Comparison of ENCODE assay signal across 25 cellular contexts in genomic region chr5:96288845-96289185, GRCh38.
A peak's percentile ranks its signal among the peaks of the same experiment; 100 is the strongest.
DNase-seq lines count a peak whose midpoint lies in the region; ATAC-seq and TF ChIP-seq lines count a peak whose summit lies in the region.
"Had no signal": no experiment of that assay in that cellular context is flagged by ENCODE, and none has a peak within 500 bp of the region (broad histone marks: within the 10 kb centered on the region; RNA-seq: fewer than 3 reads in every experiment).

No MANE protein-coding gene starts in this region.

- no peaks in the 10 kb centered on the region for H3K4me1 Mint-ChIP-seq in Calu3 (ENCODE audit: low read depth, unreplicated experiment)
- H3K4me1 Mint-ChIP-seq in CD8-positive, alpha-beta T cell (ENCODE audit: low read depth): no peaks in the 10 kb centered on the region
- H3K4me1 Mint-ChIP-seq: activated CD4-positive, alpha-beta T cell treated with anti-CD3 and anti-CD28 coated beads, Interleukin-2, amount 10 ng/mL, durations not matched to agents 7 days and 5 days; activated naive CD4-positive, alpha-beta T cell treated with anti-CD3 and anti-CD28 coated beads, Interleukin-2, amount 10 ng/mL, durations not matched to agents 7 days and 5 days; CD4-positive, CD25-positive, alpha-beta regulatory T cell; naive B cell; stimulated activated effector memory CD8-positive, alpha-beta T cell treated with anti-CD3 and anti-CD28 coated beads, Interleukin-12 subunit alpha, Interleukin-12 subunit beta, amount 100 ng/mL, for 72 hours had no signal

- H4K91ac ChIP-seq in mesenchymal stem cell (ENCODE audit: low read length): no peak overlapping the region

- H3K9me3 Mint-ChIP-seq in Calu3 (ENCODE audit: low read depth, unreplicated experiment): peaks cover 3% of the 10 kb centered on the region
- H3K9me3 Mint-ChIP-seq in CD8-positive, alpha-beta T cell: peaks cover 2% of the 10 kb centered on the region
- H3K9me3 Mint-ChIP-seq: activated naive CD4-positive, alpha-beta T cell treated with anti-CD3 and anti-CD28 coated beads, Interleukin-2, amount 10 ng/mL, durations not matched to agents 7 days and 5 days; GM23338 had no signal

- H4K20me1 ChIP-seq in PC-3 (ENCODE audit: low read length): no peaks in the 10 kb centered on the region

- H3K27me3 Mint-ChIP-seq in Calu3 (ENCODE audit: unreplicated experiment): no peaks in the 10 kb centered on the region
- H3K27me3 Mint-ChIP-seq in CD8-positive, alpha-beta T cell (ENCODE audit: low read depth): peaks cover 5% of the 10 kb centered on the region
- H3K27me3 Mint-ChIP-seq: activated naive CD4-positive, alpha-beta T cell treated with anti-CD3 and anti-CD28 coated beads, Interleukin-2, amount 10 ng/mL, durations not matched to agents 7 days and 5 days; CD4-positive, CD25-positive, alpha-beta regulatory T cell; dendritic cell treated with granulocyte-macrophage colony-stimulating factor and Interleukin-4, amounts not matched to agents 40 ng/mL and 50 ng/mL, for 4 days had no signal

- no peaks in the 10 kb centered on the region for H3K79me1 ChIP-seq in mesenchymal stem cell (replicated peaks; ENCODE audit: low read length, poor library complexity, severe bottlenecking)

- H2BK120ac ChIP-seq in mesenchymal stem cell (ENCODE audit: low read depth, low read length): no peak overlapping the region

- H3K18ac ChIP-seq in mesenchymal stem cell (ENCODE audit: low read depth in 1 of 2, low read length in 2 of 2): no peak overlapping the region

- CTCF ChIA-PET in Calu3 (lab: Charles Lee) (interaction anchor here (0.7 kb wide), 1 partner anchor 111 kb away, joined by 3 read pairs; no protein-coding TSS in a partner anchor), PC-3 (lab: Charles Lee) (no interaction called here)
- CTCF ChIA-PET in CD8-positive, alpha-beta T cell (lab: Charles Lee): no interaction called here

- no peaks in the 10 kb centered on the region for H3K27me3 ChIP-seq in PC-3 (ENCODE audit: low read length)
- no peaks in the 10 kb centered on the region for H3K27me3 ChIP-seq in mesenchymal stem cell (ENCODE audit: control insufficient read depth in 1 of 2, insufficient read depth in 1 of 2, low read length in 2 of 2)
- no peaks in the 10 kb centered on the region for H3K27me3 ChIP-seq in uterus
- peaks cover 2% of the 10 kb centered on the region for H3K27me3 ChIP-seq in CD8-positive, alpha-beta T cell (ENCODE audit: insufficient read depth, low read length)
- H3K27me3 ChIP-seq: foreskin keratinocyte, hepatocyte, vagina had no signal

- no peak overlapping the region for H2AK5ac ChIP-seq in mesenchymal stem cell (ENCODE audit: low read length, severe bottlenecking)

- no peak overlapping the region for H2BK15ac ChIP-seq in mesenchymal stem cell (ENCODE audit: low read depth, poor library complexity, severe bottlenecking)

- H3K4me2 ChIP-seq in PC-3 (ENCODE audit: low read length) (no peak overlapping the region), mesenchymal stem cell (ENCODE audit: low read length, poor library complexity, severe bottlenecking) (no peak overlapping the region)
- H3K4me2 ChIP-seq: GM23338, hepatocyte had no signal

- H2BK12ac ChIP-seq in mesenchymal stem cell (ENCODE audit: low read length in 2 of 2): no peak overlapping the region

- TF ChIP-seq CTCF in Calu3 (IDR thresholded peaks at IDR 0.05; ENCODE audit: unreplicated experiment): no peak
- no peak for TF ChIP-seq CTCF in PC-3 (conservative IDR thresholded peaks at IDR 0.05; ENCODE audit: low read depth, low read length)
- no peak for TF ChIP-seq CTCF in uterus (IDR thresholded peaks at IDR 0.05)
- TF ChIP-seq CTCF in CD8-positive, alpha-beta T cell (IDR thresholded peaks at IDR 0.05): no peak

- H3K9me2 ChIP-seq in PC-3 (replicated peaks; ENCODE audit: low read length): no peaks in the 10 kb centered on the region

- H3K27ac Mint-ChIP-seq in Calu3 (ENCODE audit: unreplicated experiment): no peak overlapping the region
- H3K27ac Mint-ChIP-seq in CD8-positive, alpha-beta T cell: no peak overlapping the region
- H3K27ac Mint-ChIP-seq: activated CD4-positive, alpha-beta T cell treated with anti-CD3 and anti-CD28 coated beads, Interleukin-2, amount 10 ng/mL, durations not matched to agents 7 days and 5 days; activated naive CD4-positive, alpha-beta T cell treated with anti-CD3 and anti-CD28 coated beads, Interleukin-2, amount 10 ng/mL, durations not matched to agents 7 days and 5 days; dendritic cell treated with granulocyte-macrophage colony-stimulating factor and Interleukin-4, amounts not matched to agents 40 ng/mL and 50 ng/mL, for 4 days; GM23338; stimulated activated effector memory CD8-positive, alpha-beta T cell treated with anti-CD3 and anti-CD28 coated beads, Interleukin-12 subunit alpha, Interleukin-12 subunit beta, amount 100 ng/mL, for 72 hours had no signal

- H3K36me3 ChIP-seq in PC-3 (ENCODE audit: low read depth, low read length) (no peaks in the 10 kb centered on the region), mesenchymal stem cell (ENCODE audit: control insufficient read depth in 1 of 2, insufficient read depth in 2 of 2, low read depth in 1 of 2, low read length in 2 of 2) (no peaks in the 10 kb centered on the region), uterus (no peaks in the 10 kb centered on the region)
- H3K36me3 ChIP-seq in CD8-positive, alpha-beta T cell (ENCODE audit: insufficient read depth, low read length): no peaks in the 10 kb centered on the region
- H3K36me3 ChIP-seq: vagina had no signal

- H4K8ac ChIP-seq in mesenchymal stem cell (ENCODE audit: low read length): no peak overlapping the region

- H3K27ac ChIP-seq in PC-3 (ENCODE audit: low read length) (no peak overlapping the region), mesenchymal stem cell (ENCODE audit: low read length, poor library complexity, severe bottlenecking) (no peak overlapping the region), uterus (no peak overlapping the region)
- H3K27ac ChIP-seq in CD8-positive, alpha-beta T cell (ENCODE audit: low read depth, low read length): no peak overlapping the region
- H3K27ac ChIP-seq: foreskin keratinocyte, hepatocyte, vagina had no signal

- H3K36me3 Mint-ChIP-seq in Calu3 (ENCODE audit: insufficient read depth, unreplicated experiment): no peaks in the 10 kb centered on the region
- no peaks in the 10 kb centered on the region for H3K36me3 Mint-ChIP-seq in CD8-positive, alpha-beta T cell
- H3K36me3 Mint-ChIP-seq: activated naive CD4-positive, alpha-beta T cell treated with anti-CD3 and anti-CD28 coated beads, Interleukin-2, amount 10 ng/mL, durations not matched to agents 7 days and 5 days; CD4-positive, CD25-positive, alpha-beta regulatory T cell; naive B cell; stimulated activated effector memory CD8-positive, alpha-beta T cell treated with anti-CD3 and anti-CD28 coated beads, Interleukin-12 subunit alpha, Interleukin-12 subunit beta, amount 100 ng/mL, for 72 hours had no signal

- H3K23ac ChIP-seq in mesenchymal stem cell (ENCODE audit: low read length in 2 of 2): no peak overlapping the region

- H3K9me3 ChIP-seq in PC-3 (ENCODE audit: low read length) (no peaks in the 10 kb centered on the region), mesenchymal stem cell (ENCODE audit: control insufficient read depth, low read length) (no peaks in the 10 kb centered on the region), uterus (no peaks in the 10 kb centered on the region)
- no peaks in the 10 kb centered on the region for H3K9me3 ChIP-seq in CD8-positive, alpha-beta T cell (ENCODE audit: low read length)
- H3K9me3 ChIP-seq: vagina had no signal

- no peak overlapping the region for H2AFZ ChIP-seq in PC-3 (ENCODE audit: low read length)
- H2AFZ ChIP-seq in mesenchymal stem cell (ENCODE audit: low read depth, low read length): no peak overlapping the region
- H2AFZ ChIP-seq: GM23338, hepatocyte had no signal

- POLR2A ChIA-PET in PC-3 (lab: Charles Lee; ENCODE audit: unreplicated experiment): no interaction called here
- POLR2A ChIA-PET in CD8-positive, alpha-beta T cell (lab: Charles Lee): no interaction called here

- H3K4me3 ChIP-seq in PC-3 (ENCODE audit: low read length) (no peak overlapping the region), mesenchymal stem cell (ENCODE audit: insufficient read depth in 1 of 2, low read depth in 1 of 2, low read length in 2 of 2) (no peak overlapping the region), uterus (no peak overlapping the region)
- no peak overlapping the region for H3K4me3 ChIP-seq in CD8-positive, alpha-beta T cell (ENCODE audit: low read depth, low read length)
- H3K4me3 ChIP-seq: GM23338, hepatocyte, vagina had no signal

- TF ChIP-seq POLR2A in uterus (IDR thresholded peaks at IDR 0.05): no peak

- H3K9ac ChIP-seq in PC-3 (ENCODE audit: low read length) (no peak overlapping the region), mesenchymal stem cell (ENCODE audit: low read length) (no peak overlapping the region)

- DNase-seq in Calu3 (peak; percentile 14), PC-3 (peak; percentile 48), mesenchymal stem cell (peak; percentile 69), uterus (no peak), NCI-H748 (lab: John Stamatoyannopoulos, UW; ENCODE audit: unreplicated experiment) (no peak), COLO668 (lab: John Stamatoyannopoulos, UW; ENCODE audit: unreplicated experiment) (no peak)
- no peak for DNase-seq in CD8-positive, alpha-beta T cell
- DNase-seq: activated CD4-positive, alpha-beta T cell treated with anti-CD3 and anti-CD28 coated beads, Interleukin-2, amount 10 ng/mL, durations not matched to agents 7 days and 5 days; activated naive CD4-positive, alpha-beta T cell treated with anti-CD3 and anti-CD28 coated beads, Interleukin-2, amount 10 ng/mL, durations not matched to agents 7 days and 5 days; CD4-positive, CD25-positive, alpha-beta regulatory T cell; DMS153; GDM1; naive B cell; NCI-H1048; NCI-H1930; NCI-H69; nucleus accumbens had no signal

- no peaks in the 10 kb centered on the region for H3F3A ChIP-seq in PC-3 (ENCODE audit: low read length, unreplicated experiment)

- H3K4me1 ChIP-seq in PC-3 (ENCODE audit: insufficient read depth, low read length): peaks cover 3% of the 10 kb centered on the region; the same call in 1 of the 2 replicates
- no peaks in the 10 kb centered on the region for H3K4me1 ChIP-seq in mesenchymal stem cell (ENCODE audit: control insufficient read depth, insufficient read depth, low read depth, low read length)
- no peaks in the 10 kb centered on the region for H3K4me1 ChIP-seq in uterus
- H3K4me1 ChIP-seq in CD8-positive, alpha-beta T cell (ENCODE audit: insufficient read depth, low read length): no peaks in the 10 kb centered on the region
- H3K4me1 ChIP-seq: foreskin keratinocyte, vagina had no signal

- no peak overlapping the region for H3K14ac ChIP-seq in mesenchymal stem cell (ENCODE audit: low read length in 2 of 2)

- no peaks in the 10 kb centered on the region for H3K79me2 ChIP-seq in PC-3 (ENCODE audit: low read length)
- H3K79me2 ChIP-seq: hepatocyte had no signal

- H3K4me3 Mint-ChIP-seq in Calu3 (ENCODE audit: low read depth, unreplicated experiment): no peak overlapping the region
- no peak overlapping the region for H3K4me3 Mint-ChIP-seq in CD8-positive, alpha-beta T cell
- H3K4me3 Mint-ChIP-seq: activated CD4-positive, alpha-beta T cell treated with anti-CD3 and anti-CD28 coated beads, Interleukin-2, amount 10 ng/mL, durations not matched to agents 7 days and 5 days; activated naive CD4-positive, alpha-beta T cell treated with anti-CD3 and anti-CD28 coated beads, Interleukin-2, amount 10 ng/mL, durations not matched to agents 7 days and 5 days; CD4-positive, CD25-positive, alpha-beta regulatory T cell; dendritic cell treated with granulocyte-macrophage colony-stimulating factor and Interleukin-4, amounts not matched to agents 40 ng/mL and 50 ng/mL, for 4 days; GM23338; naive B cell; stimulated activated effector memory CD8-positive, alpha-beta T cell treated with anti-CD3 and anti-CD28 coated beads, Interleukin-12 subunit alpha, Interleukin-12 subunit beta, amount 100 ng/mL, for 72 hours had no signal

- no CpG with 5 or more reads among the region's 1 CpG for WGBS in mesenchymal stem cell

- H3K4ac ChIP-seq in mesenchymal stem cell (ENCODE audit: low read depth in 1 of 2, low read length in 2 of 2): no peak overlapping the region

- ATAC-seq in PC-3: no peak
- peak; percentile 18 for ATAC-seq in esophagus mucosa
- ATAC-seq in CD8-positive, alpha-beta T cell: no peak
- ATAC-seq: foreskin keratinocyte, GM23338, SK-N-SH treated with all-trans-retinoic acid at 6 μM for 48 hours had no signal

- intact Hi-C loops in Calu3 (cut with micrococcal nuclease; ENCODE audit: unreplicated experiment) (no loop called here), PC-3 (cut with micrococcal nuclease) (no loop called here), uterus (cut with DNase I; ENCODE audit: low total_unique reads) (no loop called here)
- intact Hi-C loops in CD8-positive, alpha-beta T cell (cut with DNase I, micrococcal nuclease): no loop called here

- H2BK5ac ChIP-seq in mesenchymal stem cell (ENCODE audit: low read depth, low read length, poor library complexity, severe bottlenecking): no peak overlapping the region

- BruUV-seq in Calu3 (replicated peaks; lab: Mats Ljungman, UMichigan): no TSS peak
- BruUV-seq in PC-3 (replicated peaks; lab: Mats Ljungman, UMichigan): no TSS peak

Comparison
In these comparisons a context has a peak if more than half of its experiments do, and no peak if none do; other contexts are left out.
1. DNase-seq: peak in Calu3 (single experiment), PC-3 (single experiment) and mesenchymal stem cell (single experiment); none in uterus (0 of 2), CD8-positive, alpha-beta T cell (0 of 7), NCI-H748 (single experiment) and COLO668 (single experiment).